In the genomic region with DNA sequence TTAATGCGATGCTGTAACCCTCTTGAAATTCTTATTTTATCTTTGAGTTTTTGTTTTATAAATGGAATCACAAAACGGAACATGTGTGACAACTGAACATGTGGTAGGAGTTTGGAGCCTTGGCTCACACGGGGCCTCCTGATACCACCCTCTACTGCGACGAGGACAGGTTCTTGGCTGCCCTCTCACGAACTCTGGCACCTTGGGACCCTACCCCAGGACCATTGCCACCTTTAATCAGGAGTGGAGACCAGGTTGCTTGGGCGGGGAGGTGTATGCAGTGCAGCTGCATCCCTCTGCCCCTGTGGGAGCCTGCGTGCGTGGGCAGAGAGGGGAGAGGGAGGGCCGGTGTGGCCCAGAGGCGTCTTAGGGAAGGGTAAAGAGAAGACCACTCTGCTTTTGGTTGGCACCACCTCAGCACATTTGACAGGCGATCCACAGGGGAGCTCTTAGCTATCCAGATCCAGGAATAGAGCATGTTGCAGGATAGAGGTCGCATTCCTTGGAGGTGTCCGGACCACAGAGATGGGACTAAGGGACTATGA, we compare ENCODE assay signal across 29 cellular contexts.
"Had no signal": no experiment of that assay in that cellular context is flagged by ENCODE, and none has a peak within 500 bp of the region (broad histone marks: within the 10 kb centered on the region; RNA-seq: fewer than 3 reads in every experiment).

No MANE protein-coding gene starts in this region.

- ATAC-seq: foreskin keratinocyte, gastroesophageal sphincter, heart left ventricle, left cardiac atrium, left lung, mucosa of descending colon had no signal

- H3K9me3 ChIP-seq: esophagus muscularis mucosa, gastroesophageal sphincter, heart left ventricle, left lung, prostate gland, right atrium auricular region, testis, tibial artery, upper lobe of left lung, uterus had no signal

- H3K36me3 Mint-ChIP-seq: mesothelial cell of epicardium, naive B cell, neural progenitor cell had no signal

- H3K4me1 Mint-ChIP-seq: mesothelial cell of epicardium, naive B cell, nephron, neural progenitor cell had no signal

- H3K27ac ChIP-seq: coronary artery, esophagus muscularis mucosa, foreskin keratinocyte, gastroesophageal sphincter, heart left ventricle, hepatocyte, left lung, neural progenitor cell, prostate gland, right atrium auricular region, skin epidermis, testis, tibial artery, upper lobe of left lung, uterus had no signal

- H3K9ac ChIP-seq: neural progenitor cell had no signal

- H3K4me1 ChIP-seq: esophagus muscularis mucosa, foreskin keratinocyte, gastroesophageal sphincter, heart left ventricle, left lung, neural progenitor cell, prostate gland, right atrium auricular region, testis, tibial artery, upper lobe of left lung, uterus had no signal

- H3K4me3 ChIP-seq: coronary artery, esophagus muscularis mucosa, gastroesophageal sphincter, heart left ventricle, hepatocyte, left lung, mucosa of descending colon, neural progenitor cell, prostate gland, right atrium auricular region, skin epidermis, testis, tibial artery, upper lobe of left lung, uterus had no signal

- H3K36me3 ChIP-seq: esophagus muscularis mucosa, gastroesophageal sphincter, heart left ventricle, left lung, neural progenitor cell, prostate gland, right atrium auricular region, tibial artery, upper lobe of left lung, uterus had no signal

- FAIRE-seq: endothelial cell of umbilical vein had no signal

- H3K4me3 Mint-ChIP-seq: mesothelial cell of epicardium, naive B cell, nephron, neural progenitor cell had no signal

- H3K27me3 Mint-ChIP-seq: naive B cell had no signal

- DNase-seq: dermis blood vessel endothelial cell; effector memory CD4-positive, alpha-beta T cell; foreskin keratinocyte; heart left ventricle; left cardiac atrium; mesenchymal stem cell; mucosa of descending colon; naive B cell; nucleus accumbens; stimulated activated CD4-positive, alpha-beta T cell treated with anti-CD3 and anti-CD28 coated beads, Interleukin-15, amount 100 ng/mL, for 24 hours; stimulated activated CD4-positive, alpha-beta T cell treated with anti-CD3 and anti-CD28 coated beads, Interleukin-2, amount 100 ng/mL, for 48 hours; stimulated activated naive CD4-positive, alpha-beta T cell treated with Interleukin-2 at 50 U/mL for 16 hours; substantia nigra; testis; tibial artery; uterus had no signal

- H3K9me3 Mint-ChIP-seq: mesothelial cell of epicardium, nephron, neural progenitor cell had no signal

- H3K27ac Mint-ChIP-seq: mesothelial cell of epicardium, naive B cell, nephron, neural progenitor cell had no signal
